In the genomic region with DNA sequence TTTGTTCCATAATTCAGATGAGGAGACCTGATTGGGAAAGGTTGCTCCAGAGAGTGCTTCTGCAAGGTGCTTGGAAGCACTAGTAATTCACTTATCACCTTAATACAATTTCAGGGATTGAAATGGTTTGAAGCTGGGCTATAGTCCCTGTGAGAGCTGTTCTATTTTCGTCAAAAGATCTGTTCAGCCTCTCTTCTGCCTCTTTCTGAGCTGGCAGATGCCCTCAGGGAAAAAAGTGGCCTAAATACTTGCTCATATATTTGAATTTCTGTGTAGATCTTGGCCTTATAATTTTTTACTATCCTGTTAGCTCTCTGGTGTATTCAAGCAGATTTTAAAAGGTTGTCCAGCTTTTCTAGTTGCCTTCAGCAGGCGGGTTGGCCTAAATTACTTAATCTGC, we compare ENCODE assay signal across 24 cellular contexts. TPM values are rescaled to one million over a fixed set of nuclear protein-coding genes. Genes with fewer than 3 reads are reported as not detected.
DNase-seq lines count a peak whose midpoint lies in the region; ATAC-seq and TF ChIP-seq lines count a peak whose summit lies in the region.
"Had no signal": no experiment of that assay in that cellular context is flagged by ENCODE, and none has a peak within 500 bp of the region (broad histone marks: within the 10 kb centered on the region; RNA-seq: fewer than 3 reads in every experiment).

No MANE protein-coding gene starts in this region.

- no peak for ATAC-seq in SK-N-SH treated with all-trans-retinoic acid at 6 μM for 48 hours
- ATAC-seq: HCT116 had no signal

- no peaks in the 10 kb centered on the region for H3K9me2 ChIP-seq in SK-N-SH

- no peak overlapping the region for H3K9ac ChIP-seq in SK-N-SH

- no peak for TF ChIP-seq RAD21 in SK-N-SH (IDR thresholded peaks at IDR 0.05; ENCODE audit: low read length)

- H2AFZ ChIP-seq in SK-N-SH (ENCODE audit: low read depth) = no peak overlapping the region

- no peaks in the 10 kb centered on the region for H3K27me3 ChIP-seq in SK-N-SH (ENCODE audit: insufficient read depth)

- 37% methylated on average over 2 of the region's 2 CpGs for WGBS in SK-N-SH (ENCODE audit: low lambda C conversion rate)

- DNase-seq in SK-N-SH = no peak
- peak; percentile 7 for DNase-seq in RPMI7951 (ENCODE audit: low read depth)
- DNase-seq in epithelial cell of esophagus (ENCODE audit: low read depth) = peak; percentile 8
- DNase-seq in retina = peak; percentile 16
- no peak for DNase-seq in HuH-7 (ENCODE audit: low spot score)
- DNase-seq in HCEC 1CT = no peak
- DNase-seq in NCI-H2029 treated with DMSO at 0.1 percent for 48 hours (lab: John Stamatoyannopoulos, UW) = no peak
- DNase-seq: 8988T, ACHN, Calu3, DMS79 treated with DMSO at 0.1 percent for 48 hours, NCI-H1105, NCI-H1436 treated with DMSO at 0.1 percent for 48 hours, NCI-H1930, NCI-H2171, NCI-H226, NCI-H510A, NCI-H69, T-helper 1 cell had no signal

- no peak overlapping the region for H3K4me3 ChIP-seq in SK-N-SH (ENCODE audit: low read depth in 2 of 2, low read length in 1 of 2)
- no peak overlapping the region for H3K4me3 ChIP-seq in epithelial cell of esophagus (ENCODE audit: low read length)

- no peaks in the 10 kb centered on the region; a peak in 1 of 4 replicates for H3K4me1 ChIP-seq in SK-N-SH (ENCODE audit: control insufficient read depth in 1 of 2, insufficient read depth in 2 of 2, low read depth in 1 of 2, low read length in 1 of 2)

- no peak for TF ChIP-seq EP300 in SK-N-SH (IDR thresholded peaks at IDR 0.05; ENCODE audit: borderline replicate concordance in 1 of 2, low read depth in 1 of 2, low read length in 1 of 2)

- TF ChIP-seq CTCF in SK-N-SH (IDR thresholded peaks at IDR 0.05) (no peak), epithelial cell of esophagus (IDR thresholded peaks at IDR 0.05; ENCODE audit: insufficient read depth, low read depth, low read length, missing control alignments) (no peak)

- no peaks in the 10 kb centered on the region for H3K79me2 ChIP-seq in SK-N-SH (ENCODE audit: insufficient read depth)

- H3K4me2 ChIP-seq in SK-N-SH = no peak overlapping the region

- no peaks in the 10 kb centered on the region for H4K20me1 ChIP-seq in SK-N-SH (ENCODE audit: insufficient read depth)

- H3K27ac ChIP-seq in SK-N-SH (ENCODE audit: low read depth in 2 of 2, low read length in 1 of 2) = peak overlapping the region in 1 of 2 experiments; percentile 51; a peak in 2 of 4 replicates
- H3K27ac ChIP-seq: HL-60 had no signal

- CTCF ChIA-PET in SK-N-SH (lab: Yijun Ruan, JAX) = interaction anchor here (1.3 kb wide), 1 partner anchor 10 kb away, joined by 3 read pairs; no protein-coding TSS in a partner anchor

- no peaks in the 10 kb centered on the region for H3K9me3 ChIP-seq in SK-N-SH

- POLR2A ChIA-PET in SK-N-SH (lab: Yijun Ruan, JAX) = no interaction called here

- H3K36me3 ChIP-seq in SK-N-SH (replicated peaks in 1 of 2; ENCODE audit: control insufficient read depth in 1 of 2, insufficient read depth in 2 of 2, low read length in 1 of 2) = peaks cover 0 to under 1% of the 10 kb centered on the region in 2 experiments

- H3F3A ChIP-seq in SK-N-SH (replicated peaks; ENCODE audit: insufficient read depth) = no peaks in the 10 kb centered on the region

TF ChIP-seq in SK-N-SH, 30 proteins besides CTCF, POLR2A, EP300 and RAD21:
- TF ChIP-seq USF2 (IDR thresholded peaks at IDR 0.05; ENCODE audit: borderline replicate concordance, low read depth, low read length) = no peak
- 0 out of 2 replicates have a peak, but pooled peaks have one; percentile 22 for TF ChIP-seq RCOR1 (IDR thresholded peaks at IDR 0.05; ENCODE audit: low read length)

TF ChIP-seq in SK-N-SH treated with all-trans-retinoic acid at 6 μM for 48 hours, 23 proteins besides CTCF, POLR2A, EP300 and RAD21 (continues in another document):
- TF ChIP-seq TOX (CRISPR knock-in tag; IDR thresholded peaks at IDR 0.05; ENCODE audit: borderline replicate concordance) = no peak
- no peak for TF ChIP-seq BACH2 (CRISPR knock-in tag; IDR thresholded peaks at IDR 0.05; ENCODE audit: borderline replicate concordance)
- no peak for TF ChIP-seq SNAI2 (CRISPR knock-in tag; IDR thresholded peaks at IDR 0.05)
- TF ChIP-seq RARB (CRISPR knock-in tag; IDR thresholded peaks at IDR 0.05) = no peak
- TF ChIP-seq OSR1 (CRISPR knock-in tag; IDR thresholded peaks at IDR 0.05) = no peak
- no peak for TF ChIP-seq ZNF565 (CRISPR knock-in tag; conservative IDR thresholded peaks at IDR 0.05; ENCODE audit: low read depth)
- no peak for TF ChIP-seq ESRRG (CRISPR knock-in tag; IDR thresholded peaks at IDR 0.05)
- TF ChIP-seq ARNTL (CRISPR knock-in tag; IDR thresholded peaks at IDR 0.05; ENCODE audit: borderline replicate concordance, low read depth) = no peak
- no peak for TF ChIP-seq ZFP3 (CRISPR knock-in tag; IDR thresholded peaks at IDR 0.05)
- TF ChIP-seq ISL1 (CRISPR knock-in tag; IDR thresholded peaks at IDR 0.05) = no peak
- no peak for TF ChIP-seq ZC3H10 (CRISPR knock-in tag; IDR thresholded peaks at IDR 0.05)
- TF ChIP-seq, protein P1, sequence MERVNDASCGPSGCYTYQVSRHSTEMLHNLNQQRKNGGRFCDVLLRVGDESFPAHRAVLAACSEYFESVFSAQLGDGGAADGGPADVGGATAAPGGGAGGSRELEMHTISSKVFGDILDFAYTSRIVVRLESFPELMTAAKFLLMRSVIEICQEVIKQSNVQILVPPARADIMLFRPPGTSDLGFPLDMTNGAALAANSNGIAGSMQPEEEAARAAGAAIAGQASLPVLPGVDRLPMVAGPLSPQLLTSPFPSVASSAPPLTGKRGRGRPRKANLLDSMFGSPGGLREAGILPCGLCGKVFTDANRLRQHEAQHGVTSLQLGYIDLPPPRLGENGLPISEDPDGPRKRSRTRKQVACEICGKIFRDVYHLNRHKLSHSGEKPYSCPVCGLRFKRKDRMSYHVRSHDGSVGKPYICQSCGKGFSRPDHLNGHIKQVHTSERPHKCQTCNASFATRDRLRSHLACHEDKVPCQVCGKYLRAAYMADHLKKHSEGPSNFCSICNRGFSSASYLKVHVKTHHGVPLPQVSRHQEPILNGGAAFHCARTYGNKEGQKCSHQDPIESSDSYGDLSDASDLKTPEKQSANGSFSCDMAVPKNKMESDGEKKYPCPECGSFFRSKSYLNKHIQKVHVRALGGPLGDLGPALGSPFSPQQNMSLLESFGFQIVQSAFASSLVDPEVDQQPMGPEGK (CRISPR knock-in tag; IDR thresholded peaks at IDR 0.05; ENCODE audit: borderline replicate concordance) = no peak
- TF ChIP-seq GLIS3 (CRISPR knock-in tag; IDR thresholded peaks at IDR 0.05) = no peak
- TF ChIP-seq, protein P2, sequence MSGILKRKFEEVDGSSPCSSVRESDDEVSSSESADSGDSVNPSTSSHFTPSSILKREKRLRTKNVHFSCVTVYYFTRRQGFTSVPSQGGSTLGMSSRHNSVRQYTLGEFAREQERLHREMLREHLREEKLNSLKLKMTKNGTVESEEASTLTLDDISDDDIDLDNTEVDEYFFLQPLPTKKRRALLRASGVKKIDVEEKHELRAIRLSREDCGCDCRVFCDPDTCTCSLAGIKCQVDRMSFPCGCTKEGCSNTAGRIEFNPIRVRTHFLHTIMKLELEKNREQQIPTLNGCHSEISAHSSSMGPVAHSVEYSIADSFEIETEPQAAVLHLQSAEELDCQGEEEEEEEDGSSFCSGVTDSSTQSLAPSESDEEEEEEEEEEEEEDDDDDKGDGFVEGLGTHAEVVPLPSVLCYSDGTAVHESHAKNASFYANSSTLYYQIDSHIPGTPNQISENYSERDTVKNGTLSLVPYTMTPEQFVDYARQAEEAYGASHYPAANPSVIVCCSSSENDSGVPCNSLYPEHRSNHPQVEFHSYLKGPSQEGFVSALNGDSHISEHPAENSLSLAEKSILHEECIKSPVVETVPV (CRISPR knock-in tag; IDR thresholded peaks at IDR 0.05) = no peak
- TF ChIP-seq, protein P3, sequence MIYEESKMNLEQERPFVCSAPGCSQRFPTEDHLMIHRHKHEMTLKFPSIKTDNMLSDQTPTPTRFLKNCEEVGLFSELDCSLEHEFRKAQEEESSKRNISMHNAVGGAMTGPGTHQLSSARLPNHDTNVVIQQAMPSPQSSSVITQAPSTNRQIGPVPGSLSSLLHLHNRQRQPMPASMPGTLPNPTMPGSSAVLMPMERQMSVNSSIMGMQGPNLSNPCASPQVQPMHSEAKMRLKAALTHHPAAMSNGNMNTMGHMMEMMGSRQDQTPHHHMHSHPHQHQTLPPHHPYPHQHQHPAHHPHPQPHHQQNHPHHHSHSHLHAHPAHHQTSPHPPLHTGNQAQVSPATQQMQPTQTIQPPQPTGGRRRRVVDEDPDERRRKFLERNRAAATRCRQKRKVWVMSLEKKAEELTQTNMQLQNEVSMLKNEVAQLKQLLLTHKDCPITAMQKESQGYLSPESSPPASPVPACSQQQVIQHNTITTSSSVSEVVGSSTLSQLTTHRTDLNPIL (CRISPR knock-in tag; IDR thresholded peaks at IDR 0.05; ENCODE audit: low read depth) = no peak
- TF ChIP-seq ZNF70 (CRISPR knock-in tag; IDR thresholded peaks at IDR 0.05) = no peak
- no peak for TF ChIP-seq TCF4 (CRISPR knock-in tag; IDR thresholded peaks at IDR 0.05; ENCODE audit: borderline replicate concordance)

RNA-seq across cellular contexts. Expression of gene C1orf146, which starts 22.3 kb away (rescaled TPM):
- not detected in 2 replicates for polyA plus RNA-seq in SK-N-SH (2012; rRNA removed)
- polyA plus RNA-seq in SK-N-SH (2012; cell fraction: cytosol; rRNA removed) = not detected in 2 replicates
- polyA plus RNA-seq in SK-N-SH (2012; cell fraction: nucleus; rRNA removed) = not detected in 2 replicates
- not detected in 2 replicates for total RNA-seq in RPMI7951 (2014; rRNA removed; shearing (Covaris generic))
- total RNA-seq: Calu3, H1 had no signal
- polyA plus RNA-seq: BJ, H1 had no signal

RNA-seq across cellular contexts. Expression of gene GLMN, which starts 58.8 kb away (rescaled TPM):
- 2.3 and 3.6 TPM in 2 replicates for polyA plus RNA-seq in SK-N-SH (2012; rRNA removed)
- polyA plus RNA-seq in SK-N-SH (2012; cell fraction: cytosol; rRNA removed) = 3.5 and 4.3 TPM in 2 replicates
- 4.2 and 8.9 TPM in 2 replicates for polyA plus RNA-seq in SK-N-SH (2012; cell fraction: nucleus; rRNA removed)
- 15.9 and 20.2 TPM in 2 replicates for total RNA-seq in RPMI7951 (2014; rRNA removed; shearing (Covaris generic))

RNA-seq across cellular contexts. Expression of gene RPAP2, which starts 58.8 kb away (rescaled TPM):
- polyA plus RNA-seq in SK-N-SH (2012; rRNA removed) = 3.4 and 5.2 TPM in 2 replicates
- 7.6 and 9.6 TPM in 2 replicates for polyA plus RNA-seq in SK-N-SH (2012; cell fraction: cytosol; rRNA removed)
- 2.0 and 5.9 TPM in 2 replicates for polyA plus RNA-seq in SK-N-SH (2012; cell fraction: nucleus; rRNA removed)
- total RNA-seq in RPMI7951 (2014; rRNA removed; shearing (Covaris generic)) = 11.2 and 14.8 TPM in 2 replicates

Comparison
In these comparisons a context has a peak if more than half of its experiments do, and no peak if none do; other contexts are left out.
1. DNase-seq: peak in RPMI7951 (single experiment), epithelial cell of esophagus (single experiment) and retina (single experiment); none in SK-N-SH (single experiment), HuH-7 (single experiment), HCEC 1CT (single experiment) and NCI-H2029 treated with DMSO at 0.1 percent for 48 hours (single experiment).